11 cellular contexts compared by ENCODE assay signal in the genomic region with DNA sequence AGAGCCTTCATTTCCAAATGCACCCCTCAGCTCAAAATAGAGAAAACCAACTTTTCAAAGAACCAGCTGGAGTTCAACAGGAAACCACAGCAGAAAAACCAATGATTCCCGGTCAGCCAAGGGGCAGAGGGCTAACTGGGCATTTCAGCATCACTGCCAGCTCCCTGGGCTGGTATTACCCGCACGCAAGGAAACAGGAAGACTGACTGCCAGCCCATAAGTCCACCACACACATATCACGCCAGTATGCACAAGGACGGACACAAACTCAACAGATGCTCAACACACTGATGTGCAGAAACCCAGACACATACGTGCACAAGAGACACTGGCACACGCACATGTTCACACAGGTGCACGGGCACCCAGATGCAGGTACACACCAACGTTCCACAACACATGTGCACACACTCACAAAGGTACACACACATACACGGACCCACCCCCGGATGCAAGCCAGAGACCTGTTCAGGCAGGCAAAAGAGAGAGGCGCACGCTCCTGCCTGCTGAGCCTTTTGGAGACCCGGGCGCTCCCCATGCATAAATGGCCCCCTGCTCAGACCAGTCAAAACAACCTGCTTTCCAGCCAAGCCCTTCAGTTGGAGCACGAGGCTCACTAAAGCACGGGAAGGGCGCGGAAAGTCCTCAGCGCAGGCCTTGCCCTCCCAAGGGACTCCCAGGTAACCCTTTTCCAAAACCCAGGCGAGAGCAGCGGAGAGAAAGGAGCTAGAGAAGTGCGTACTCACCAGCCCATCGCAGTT. TPM values are rescaled to one million over a fixed set of nuclear protein-coding genes. Genes with fewer than 3 reads are reported as not detected.
A peak's percentile ranks its signal among the peaks of the same experiment; 100 is the strongest.
DNase-seq lines count a peak whose midpoint lies in the region; ATAC-seq and TF ChIP-seq lines count a peak whose summit lies in the region.
"Had no signal": no experiment of that assay in that cellular context is flagged by ENCODE, and none has a peak within 500 bp of the region (broad histone marks: within the 10 kb centered on the region; RNA-seq: fewer than 3 reads in every experiment).

No MANE protein-coding gene starts in this region.

- no peak overlapping the region for H3K4ac ChIP-seq in neuronal stem cell (ENCODE audit: low read length)

- H3K27ac ChIP-seq in neuronal stem cell (replicated peaks; ENCODE audit: low read length): no peak overlapping the region
- H3K27ac ChIP-seq: HL-60 had no signal

- no peak for TF ChIP-seq POLR2A in NB4 (IDR thresholded peaks at IDR 0.05; ENCODE audit: extremely low read depth, insufficient read length)

- H2BK12ac ChIP-seq in neuronal stem cell (ENCODE audit: low read length): no peak overlapping the region

- peak overlapping the region; percentile 99 for H3K4me2 ChIP-seq in neuronal stem cell (ENCODE audit: insufficient read depth, low read length, poor library complexity, severe bottlenecking)

- H3K27me3 ChIP-seq in BJ (ENCODE audit: control insufficient read depth, insufficient read depth, low read length): 0 out of 2 replicates have a peak, but pooled peaks cover 3% of the 10 kb centered on the region
- peaks cover 10 to 73% (median 46%) of the 10 kb centered on the region in 3 experiments for H3K27me3 ChIP-seq in neuronal stem cell (ENCODE audit: control insufficient read depth in 3 of 3, insufficient read depth in 3 of 3, low read depth in 1 of 3, low read length in 3 of 3)

- H2BK15ac ChIP-seq in neuronal stem cell (ENCODE audit: low read length): peak overlapping the region; percentile 2

- H2BK5ac ChIP-seq in neuronal stem cell (ENCODE audit: low read length): peak overlapping the region; percentile 89

- peak overlapping the region; percentile 85 for H2AFZ ChIP-seq in neuronal stem cell (ENCODE audit: low read length)

- peak overlapping the region; percentile 5 for H2AK5ac ChIP-seq in neuronal stem cell (ENCODE audit: low read depth, low read length)

- DNase-seq in BJ (ENCODE audit: low read depth) (no peak), NB4 (ENCODE audit: low read depth) (no peak), fibroblast of villous mesenchyme (ENCODE audit: low read depth) (no peak), neuronal stem cell (ENCODE audit: low spot score) (no peak), NCI-H187 treated with DMSO at 0.1 percent for 48 hours (lab: John Stamatoyannopoulos, UW) (no peak), SIG-M5 treated with dmso at 0.1 percent for 504 hours (lab: John Stamatoyannopoulos, UW; ENCODE audit: unreplicated experiment) (no peak), NCI-H1694 treated with DMSO at 0.1 percent for 48 hours (lab: John Stamatoyannopoulos, UW) (no peak)
- DNase-seq: GF-D8, left colon had no signal

- WGBS in neuronal stem cell (ENCODE audit: extremely low coverage in 2 of 2, insufficient read length in 2 of 2, insufficient replicate concordance in 1 of 2), 2 donors: no CpG with 5 or more reads among the region's 24 CpGs

- peak overlapping the region; percentile 89 for H3K18ac ChIP-seq in neuronal stem cell (ENCODE audit: low read length)

- POLR2A ChIA-PET in BJ (lab: Charles Lee): interaction anchor here (1.2 kb wide), 1 partner anchor 17 kb away, joined by 3 read pairs; no protein-coding TSS in a partner anchor

- CTCF ChIA-PET in BJ (lab: Yijun Ruan, JAX): interaction anchor here (0.6 to 4.6 kb wide), 35 partner anchors 9 to 200 kb away, joined by 3 to 75 read pairs (median 5); no protein-coding TSS in a partner anchor

- no peak overlapping the region for H3K14ac ChIP-seq in neuronal stem cell (ENCODE audit: low read length)

- no peaks in the 10 kb centered on the region for H3K79me1 ChIP-seq in neuronal stem cell (ENCODE audit: low read depth, low read length)

- peaks cover 4 to 12% of the 10 kb centered on the region in 2 donors for H3K4me1 ChIP-seq in neuronal stem cell (ENCODE audit: control insufficient read depth in 2 of 2, insufficient read depth in 1 of 2, low read depth in 1 of 2, low read length in 2 of 2)

- ATAC-seq in GM21515 (IDR thresholded peaks at IDR 0.05; ENCODE audit: unreplicated experiment): no peak
- ATAC-seq: left colon had no signal

- H2BK120ac ChIP-seq in neuronal stem cell (ENCODE audit: low read depth, low read length): peak overlapping the region; percentile 66

- H3K4me3 ChIP-seq in BJ (ENCODE audit: low read depth, low read length) (peak overlapping the region; percentile 77), NB4 (ENCODE audit: low read depth, low read length) (peak overlapping the region; percentile 11), fibroblast of villous mesenchyme (ENCODE audit: low read depth, low read length) (peak overlapping the region; percentile 82), neuronal stem cell (ENCODE audit: low read length in 2 of 2) (peak overlapping the region in 1 of 2 donors; percentile 81)

- peak overlapping the region; percentile 89 for H3K9ac ChIP-seq in neuronal stem cell (ENCODE audit: low read depth, low read length, poor library complexity)

- TF ChIP-seq CTCF in BJ (IDR thresholded peaks at IDR 0.05; ENCODE audit: insufficient read depth, low read depth, low read length): no peak
- no peak for TF ChIP-seq CTCF in NB4 (IDR thresholded peaks at IDR 0.05; ENCODE audit: low read depth, low read length)
- TF ChIP-seq CTCF in fibroblast of villous mesenchyme (IDR thresholded peaks at IDR 0.05; ENCODE audit: insufficient read depth, low read depth, low read length): no peak

- no peaks in the 10 kb centered on the region for H3K9me3 ChIP-seq in neuronal stem cell (replicated peaks in 1 of 2; ENCODE audit: control insufficient read depth in 2 of 2, insufficient read depth in 1 of 2, low read depth in 1 of 2, low read length in 2 of 2)

- H3K23ac ChIP-seq in neuronal stem cell (ENCODE audit: low read depth, low read length, poor library complexity): peak overlapping the region; percentile 1

- H4K91ac ChIP-seq in neuronal stem cell (ENCODE audit: low read depth, low read length, poor library complexity): no peak overlapping the region

- H4K8ac ChIP-seq in neuronal stem cell (ENCODE audit: low read depth, low read length): no peak overlapping the region

- H3K36me3 ChIP-seq in BJ (ENCODE audit: control insufficient read depth, insufficient read depth, low read length) (peaks cover 12% of the 10 kb centered on the region), neuronal stem cell (replicated peaks in 1 of 2; ENCODE audit: control insufficient read depth in 2 of 2, insufficient read depth in 2 of 2, low read length in 2 of 2) (no peaks in the 10 kb centered on the region)

RNA-seq across cellular contexts. Expression of a gene that starts 2.1 kb away (rescaled TPM):
- 80.0 and 129 TPM in 2 replicates for polyA plus RNA-seq in BJ (2011; rRNA removed)
- polyA minus RNA-seq in BJ (2011; rRNA and poly(A)+ RNA removed): 121 and 171 TPM in 2 replicates
- 30.2 and 44.5 TPM in 2 replicates for total RNA-seq in fibroblast of villous mesenchyme
- 5.3 TPM for polyA plus RNA-seq in neuronal stem cell (2013, experiment 1 of 2)
- 5.7 TPM for polyA plus RNA-seq in neuronal stem cell (2013, experiment 2 of 2)
